7 cellular contexts compared by ENCODE assay signal in genomic region chr4:153465583-153465921, GRCh38. TPM values are rescaled to one million over a fixed set of nuclear protein-coding genes. Genes with fewer than 3 reads are reported as not detected.
DNase-seq lines count a peak whose midpoint lies in the region; ATAC-seq, FAIRE-seq and TF ChIP-seq lines count a peak whose summit lies in the region.

No MANE protein-coding gene starts in this region.

- H3K9me3 Mint-ChIP-seq in progenitor cell of endocrine pancreas (ENCODE audit: low read depth) = no peaks in the 10 kb centered on the region

- TF ChIP-seq POLR2A in H54 (IDR thresholded peaks at IDR 0.05; ENCODE audit: low read depth, low read length) = no peak
- TF ChIP-seq POLR2A in adrenal gland (IDR thresholded peaks at IDR 0.05) = no peak

- intact Hi-C loops in adrenal gland (cut with DNase I) = no loop called here

- FAIRE-seq in H54 (lab: Jason Lieb, UNC) = no peak

- no peaks in the 10 kb centered on the region for H3K36me3 Mint-ChIP-seq in progenitor cell of endocrine pancreas (ENCODE audit: insufficient read depth)

- H3K27me3 ChIP-seq in adrenal gland = no peaks in the 10 kb centered on the region
- H3K27me3 ChIP-seq in right atrium auricular region = no peaks in the 10 kb centered on the region

- DNase-seq in G401 (ENCODE audit: low spot score) (peak; percentile 15), H54 (ENCODE audit: insufficient read length, low spot score) (peak; percentile 40), NCI-H2227 (lab: John Stamatoyannopoulos, UW; ENCODE audit: unreplicated experiment) (peak; percentile 53), adrenal gland (peak; percentile 34 to 77 (median 56)), right atrium auricular region (ENCODE audit: low spot score) (peak; percentile 72), progenitor cell of endocrine pancreas (ENCODE audit: low spot score, unreplicated experiment) (peak; percentile 18)

- peaks cover 24% of the 10 kb centered on the region for H3K27me3 Mint-ChIP-seq in progenitor cell of endocrine pancreas

- H3K27ac ChIP-seq in adrenal gland (peak overlapping the region in 3 of 5 donors; percentile 43 to 86 (median 66)), right atrium auricular region (peak overlapping the region; percentile 70 to 79)

- no peaks in the 10 kb centered on the region for H3K9me3 ChIP-seq in adrenal gland (replicated peaks in 1 of 3)
- no peaks in the 10 kb centered on the region for H3K9me3 ChIP-seq in right atrium auricular region

- no peak for ATAC-seq in HG03045 (IDR thresholded peaks at IDR 0.05; ENCODE audit: unreplicated experiment)

- peak overlapping the region; percentile 86 for H3K4me3 Mint-ChIP-seq in progenitor cell of endocrine pancreas (ENCODE audit: low read depth)

- H3K4me3 ChIP-seq in adrenal gland (peak overlapping the region in 3 of 4 donors; percentile 48 to 89 (median 68)), right atrium auricular region (peak overlapping the region; percentile 62 to 90)

- H3K27ac Mint-ChIP-seq in progenitor cell of endocrine pancreas = peak overlapping the region; percentile 81

- peaks cover 9% of the 10 kb centered on the region for H3K4me1 Mint-ChIP-seq in progenitor cell of endocrine pancreas (ENCODE audit: low read depth)

- WGBS in adrenal gland, 4 donors = 0 to 5% (median 1%) methylated on average over 8 to 16 of the region's 16 CpGs

- H3K36me3 ChIP-seq in adrenal gland (replicated peaks in 1 of 2) (no peaks in the 10 kb centered on the region), right atrium auricular region (no peaks in the 10 kb centered on the region)

- TF ChIP-seq CTCF in adrenal gland (IDR thresholded peaks at IDR 0.05) (peak in 2 of 6 experiments; percentile 12 to 33), right atrium auricular region (IDR thresholded peaks at IDR 0.05) (peak in 1 of 2 donors; percentile 55), progenitor cell of endocrine pancreas (IDR thresholded peaks at IDR 0.05; ENCODE audit: unreplicated experiment) (peak; percentile 20)

- in situ Hi-C loops in G401 (cut with HindIII; ENCODE audit: low sequenced_read_pairs) = no loop called here

- peaks cover 0 to 25% of the 10 kb centered on the region in 2 donors for H3K4me1 ChIP-seq in adrenal gland (replicated peaks in 1 of 2)
- peaks cover 0 to 40% of the 10 kb centered on the region in 2 donors for H3K4me1 ChIP-seq in right atrium auricular region

RNA-seq across cellular contexts. Expression of gene TMEM131L, which starts 0.6 kb away (rescaled TPM):
- total RNA-seq in G401 (2014; rRNA removed; shearing (Covaris generic)) = 4.5 and 13.5 TPM in 2 replicates
- 1 to 10 TPM; 3.0 to 8.6 (median 5.3) TPM for total RNA-seq in adrenal gland
- polyA plus RNA-seq in adrenal gland = 1 to 10 TPM; 2.5 to 3.9 (median 2.8) TPM
- 10 to 100 TPM; 10.9 to 15.4 TPM for total RNA-seq in right atrium auricular region
- total RNA-seq in progenitor cell of endocrine pancreas = 18.1 and 18.9 TPM in 2 replicates

Comparison
In these comparisons a context has a peak if more than half of its experiments do, and no peak if none do; other contexts are left out.
1. DNase-seq: peak in every context shown above with its lines; median percentile 72 in right atrium auricular region; 56 in adrenal gland; 53 in NCI-H2227; 40 in H54; 18 in progenitor cell of endocrine pancreas; 15 in G401.